9 cellular contexts compared by ENCODE assay signal in genomic region chr4:140004580-140005314, GRCh38.
DNase-seq lines count a peak whose midpoint lies in the region; ATAC-seq and TF ChIP-seq lines count a peak whose summit lies in the region.
"Had no signal": no experiment of that assay in that cellular context is flagged by ENCODE, and none has a peak within 500 bp of the region (broad histone marks: within the 10 kb centered on the region; RNA-seq: fewer than 3 reads in every experiment).

No MANE protein-coding gene starts in this region.

- H3K36me3 Mint-ChIP-seq in activated naive CD8-positive, alpha-beta T cell treated with anti-CD3 and anti-CD28 coated beads, Interleukin-2, amount 50 U/mL, for 24 hours (ENCODE audit: low read depth) = no peaks in the 10 kb centered on the region
- H3K36me3 Mint-ChIP-seq: memory B cell had no signal

- H3K4me1 Mint-ChIP-seq in activated naive CD8-positive, alpha-beta T cell treated with anti-CD3 and anti-CD28 coated beads, Interleukin-2, amount 50 U/mL, for 24 hours = no peaks in the 10 kb centered on the region
- H3K4me1 Mint-ChIP-seq: memory B cell had no signal

- no peaks in the 10 kb centered on the region for H3K27me3 Mint-ChIP-seq in activated naive CD8-positive, alpha-beta T cell treated with anti-CD3 and anti-CD28 coated beads, Interleukin-2, amount 50 U/mL, for 24 hours

- 13 to 16% methylated on average over 15 of the region's 15 CpGs for WGBS in body of pancreas, 2 donors
- 18 to 47% (median 30%) methylated on average over 15 of the region's 15 CpGs for WGBS in stomach, 5 donors

- H3K4me1 ChIP-seq in body of pancreas (peaks cover 26% of the 10 kb centered on the region), stomach (peaks cover 0 to 22% (median 13%) of the 10 kb centered on the region in 4 donors)

- DNase-seq in NCI-H1092 treated with DMSO at 0.1 percent for 48 hours (lab: John Stamatoyannopoulos, UW) = peak; percentile 88
- peak; percentile 52 to 75 (median 62) for DNase-seq in body of pancreas
- peak; percentile 64 for DNase-seq in iPS-NIHi11 (ENCODE audit: low spot score)
- peak; percentile 49 for DNase-seq in stomach
- DNase-seq in NCI-H1436 (lab: John Stamatoyannopoulos, UW) = no peak
- no peak for DNase-seq in stimulated activated CD4-positive, alpha-beta T cell treated with anti-CD3 and anti-CD28 coated beads, Interleukin-1b, Interleukin-23, amount 100 ng/mL, for 48 hours
- DNase-seq in activated naive CD8-positive, alpha-beta T cell treated with anti-CD3 and anti-CD28 coated beads, Interleukin-2, amount 50 U/mL, for 24 hours = no peak

- no peaks in the 10 kb centered on the region for H3K9me3 ChIP-seq in body of pancreas
- no peaks in the 10 kb centered on the region for H3K9me3 ChIP-seq in stomach

- no peaks in the 10 kb centered on the region for H3K36me3 ChIP-seq in body of pancreas (replicated peaks in 1 of 2; ENCODE audit: insufficient read depth in 1 of 2, low read depth in 2 of 2)
- no peaks in the 10 kb centered on the region for H3K36me3 ChIP-seq in stomach

- TF ChIP-seq EP300 in stomach (IDR thresholded peaks at IDR 0.05) = no peak

- peak overlapping the region in 3 of 4 donors; percentile 27 to 66 (median 51) for H3K27ac ChIP-seq in body of pancreas
- H3K27ac ChIP-seq in stomach = peak overlapping the region in 3 of 5 donors; percentile 28 to 63 (median 34)

- ATAC-seq in body of pancreas (peak; percentile 87), GM21367 (IDR thresholded peaks at IDR 0.05; ENCODE audit: unreplicated experiment) (no peak)
- no peak for ATAC-seq in activated naive CD8-positive, alpha-beta T cell treated with anti-CD3 and anti-CD28 coated beads, Interleukin-2, amount 50 U/mL, for 24 hours

- H3K27ac Mint-ChIP-seq in activated naive CD8-positive, alpha-beta T cell treated with anti-CD3 and anti-CD28 coated beads, Interleukin-2, amount 50 U/mL, for 24 hours = no peak overlapping the region
- H3K27ac Mint-ChIP-seq: memory B cell had no signal

- no peaks in the 10 kb centered on the region for H3K9me3 Mint-ChIP-seq in activated naive CD8-positive, alpha-beta T cell treated with anti-CD3 and anti-CD28 coated beads, Interleukin-2, amount 50 U/mL, for 24 hours
- H3K9me3 Mint-ChIP-seq: memory B cell had no signal

- TF ChIP-seq POLR2A in body of pancreas (IDR thresholded peaks at IDR 0.05) (peak in 1 of 3 donors; percentile 30), stomach (IDR thresholded peaks at IDR 0.05) (no peak)

- H3K4me3 ChIP-seq in body of pancreas (no peak overlapping the region), stomach (peak overlapping the region; percentile 24 to 44 (median 36))

- H3K27me3 ChIP-seq in body of pancreas (no peaks in the 10 kb centered on the region), stomach (no peaks in the 10 kb centered on the region)

- intact Hi-C loops in body of pancreas (cut with DNase I) (no loop called here), stomach (cut with DNase I; ENCODE audit: low total_unique reads) (loop anchor here (10.0 kb wide), 1 partner anchor 270 kb away; no protein-coding TSS in a partner anchor)

- no peak overlapping the region for H3K4me3 Mint-ChIP-seq in activated naive CD8-positive, alpha-beta T cell treated with anti-CD3 and anti-CD28 coated beads, Interleukin-2, amount 50 U/mL, for 24 hours
- H3K4me3 Mint-ChIP-seq: memory B cell had no signal

- no peak for TF ChIP-seq CTCF in body of pancreas (IDR thresholded peaks at IDR 0.05)
- TF ChIP-seq CTCF in stomach (IDR thresholded peaks at IDR 0.05) = no peak

Comparison
In these comparisons a context has a peak if more than half of its experiments do, and no peak if none do; other contexts are left out.
1. DNase-seq: peak in NCI-H1092 treated with DMSO at 0.1 percent for 48 hours (single experiment), body of pancreas (4 of 4), iPS-NIHi11 (single experiment) and stomach (single experiment); none in NCI-H1436 (single experiment), stimulated activated CD4-positive, alpha-beta T cell treated with anti-CD3 and anti-CD28 coated beads, Interleukin-1b, Interleukin-23, amount 100 ng/mL, for 48 hours (single experiment) and activated naive CD8-positive, alpha-beta T cell treated with anti-CD3 and anti-CD28 coated beads, Interleukin-2, amount 50 U/mL, for 24 hours (single experiment).
2. H3K4me3 ChIP-seq: peak in stomach (4 of 4); none in body of pancreas (0 of 2).